Comparison of ENCODE assay signal across 9 cellular contexts in genomic region chr15:43175656-43176309, GRCh38. TPM values are rescaled to one million over a fixed set of nuclear protein-coding genes. Genes with fewer than 3 reads are reported as not detected.
"Had no signal": no experiment of that assay in that cellular context is flagged by ENCODE, and none has a peak within 500 bp of the region (broad histone marks: within the 10 kb centered on the region; RNA-seq: fewer than 3 reads in every experiment).

No MANE protein-coding gene starts in this region.

RNA-seq across cellular contexts. Expression of gene EPB42, which starts 45.0 kb away (rescaled TPM):
- total RNA-seq: suprapubic skin, thoracic aorta, thyroid gland, transverse colon, upper lobe of right lung, ureter, vagina had no signal
- polyA plus RNA-seq: stomach, urinary bladder had no signal
